8 cellular contexts compared by ENCODE assay signal in genomic region chr16:30526823-30527634, GRCh38. TPM values are rescaled to one million over a fixed set of nuclear protein-coding genes. Genes with fewer than 3 reads are reported as not detected.
DNase-seq lines count a peak whose midpoint lies in the region; ATAC-seq, FAIRE-seq and TF ChIP-seq lines count a peak whose summit lies in the region.

No MANE protein-coding gene starts in this region.

- DNase-seq in A549 (ENCODE audit: low read depth in 1 of 2, low spot score in 1 of 2) (peak; percentile 97), NCI-H2107 (lab: John Stamatoyannopoulos, UW) (peak; percentile 94), body of pancreas (peak; percentile 98 to 99 (median 99)), iPS DF 6.9 (ENCODE audit: low read depth, low spot score) (peak; percentile 91), sigmoid colon (peak; percentile 99)

- H3K27me3 ChIP-seq in body of pancreas (no peaks in the 10 kb centered on the region), iPS DF 6.9 (ENCODE audit: control insufficient read depth, insufficient read depth, low read length) (no peaks in the 10 kb centered on the region), sigmoid colon (no peaks in the 10 kb centered on the region)

- peak in 1 of 2 experiments; percentile 25; a peak in 1 of 5 replicates for TF ChIP-seq RAD21 in A549 (conservative IDR thresholded peaks at IDR 0.05 in 1 of 2, IDR thresholded peaks at IDR 0.05 in 1 of 2)

- peak overlapping the region; percentile 96 to 98 for H3K27ac ChIP-seq in A549
- peak overlapping the region; percentile 99 to 100 (median 100) for H3K27ac ChIP-seq in body of pancreas
- no peak overlapping the region for H3K27ac ChIP-seq in iPS DF 6.9 (ENCODE audit: low read length)
- peak overlapping the region; percentile 94 to 100 (median 100) for H3K27ac ChIP-seq in sigmoid colon

- POLR2A ChIA-PET in A549 (lab: Yijun Ruan, JAX), result interaction anchor here (0.6 to 3.1 kb wide), 18 partner anchors 9 to 132 kb away, joined by 3 to 17 read pairs (median 4); partner anchors contain the start of genes DCTPP1, FBRS, SEPHS2 and ZNF48

- H3K4me3 ChIP-seq in A549, result peak overlapping the region; percentile 85
- peak overlapping the region; percentile 46 to 80 for H3K4me3 ChIP-seq in body of pancreas
- peak overlapping the region; percentile 89; the same call in 1 of the 2 replicates for H3K4me3 ChIP-seq in iPS DF 6.9 (ENCODE audit: low read length)
- H3K4me3 ChIP-seq in sigmoid colon, result peak overlapping the region; percentile 61 to 88 (median 77)

- TF ChIP-seq CTCF in A549 (IDR thresholded peaks at IDR 0.05) (peak; percentile 14; the same call in 1 of the 3 replicates), body of pancreas (IDR thresholded peaks at IDR 0.05) (peak in 6 of 7 experiments; percentile 21 to 52 (median 46)), sigmoid colon (IDR thresholded peaks at IDR 0.05) (peak; percentile 20 to 40 (median 26))

- intact Hi-C loops in body of pancreas (cut with DNase I) (no loop called here), sigmoid colon (cut with DNase I) (loop anchor here (2.0 to 5.0 kb wide), 2 partner anchors 80 to 130 kb away; partner anchors contain the start of gene SEPHS2)

- ATAC-seq in A549, result peak; percentile 91 to 95
- ATAC-seq in GM18520 (IDR thresholded peaks at IDR 0.05; ENCODE audit: unreplicated experiment), result peak; percentile 79
- ATAC-seq in HG03060 (IDR thresholded peaks at IDR 0.05; ENCODE audit: low read depth, unreplicated experiment), result peak; percentile 64
- ATAC-seq in body of pancreas, result peak; percentile 92

- H3K36me3 ChIP-seq in body of pancreas (replicated peaks in 1 of 2; ENCODE audit: insufficient read depth in 1 of 2, low read depth in 2 of 2) (no peaks in the 10 kb centered on the region), iPS DF 6.9 (ENCODE audit: control insufficient read depth, insufficient read depth, low read length) (peaks cover 7% of the 10 kb centered on the region; the same call in 1 of the 2 replicates), sigmoid colon (peaks cover 0 to 29% (median under 1%) of the 10 kb centered on the region in 4 donors)

- H3K4me1 ChIP-seq in A549 (peaks cover 24% of the 10 kb centered on the region), body of pancreas (peaks cover 32% of the 10 kb centered on the region), iPS DF 6.9 (ENCODE audit: control insufficient read depth, insufficient read depth, low read length) (no peaks in the 10 kb centered on the region), sigmoid colon (peaks cover 0 to 26% (median 14%) of the 10 kb centered on the region in 4 donors)

- 0% methylated on average over 28 of the region's 79 CpGs for WGBS in A549 (ENCODE audit: missing lambda C conversion rate)
- 0 to 1% methylated on average over 11 to 63 of the region's 79 CpGs for WGBS in body of pancreas, 2 donors
- no CpG with 5 or more reads among the region's 79 CpGs for WGBS in iPS DF 6.9 (ENCODE audit: insufficient coverage, insufficient read length)
- 0% methylated on average over 79 of the region's 79 CpGs for WGBS in sigmoid colon, 2 donors

- CTCF ChIA-PET in A549 (lab: Yijun Ruan, JAX), result interaction anchor here (0.9 to 1.6 kb wide), 5 partner anchors 13 to 124 kb away, joined by 3 to 6 read pairs (median 3); partner anchors contain the start of gene PRR14

- H3K9me3 ChIP-seq in A549 (no peaks in the 10 kb centered on the region), body of pancreas (no peaks in the 10 kb centered on the region), iPS DF 6.9 (ENCODE audit: control insufficient read depth, insufficient read depth, low read length) (no peaks in the 10 kb centered on the region), sigmoid colon (no peaks in the 10 kb centered on the region)

- H3K4me2 ChIP-seq in A549, result peak overlapping the region; percentile 81

- peak; percentile 51 for FAIRE-seq in A549 (lab: Jason Lieb, UNC)
- peak; percentile 95 for FAIRE-seq in TTC549 (lab: Jason Lieb, UNC)

- TF ChIP-seq POLR2A in A549 (IDR thresholded peaks at IDR 0.05; ENCODE audit: low read length) (peak; percentile 12), body of pancreas (IDR thresholded peaks at IDR 0.05) (peak; percentile 74 to 91 (median 87)), sigmoid colon (IDR thresholded peaks at IDR 0.05) (peak; percentile 50 to 66)

- TF ChIP-seq EP300 in A549 (IDR thresholded peaks at IDR 0.05), result no peak
- TF ChIP-seq EP300 in sigmoid colon (IDR thresholded peaks at IDR 0.05), result no peak

TF ChIP-seq in A549, 52 proteins besides CTCF, POLR2A, EP300 and RAD21 (continues in another document):
- TF ChIP-seq HDAC2 (IDR thresholded peaks at IDR 0.05) (no peak), RARB (CRISPR knock-in tag; IDR thresholded peaks at IDR 0.05) (no peak; the same call in 1 of the 2 replicates), HES2 (IDR thresholded peaks at IDR 0.05) (no peak), NR3C1 (IDR thresholded peaks at IDR 0.05) (no peak), SMC3 (IDR thresholded peaks at IDR 0.05) (no peak), ZNF302 (CRISPR knock-in tag; IDR thresholded peaks at IDR 0.05) (no peak), PBX3 (IDR thresholded peaks at IDR 0.05) (peak; percentile 34)

RNA-seq across cellular contexts. Expression of gene ZNF768, which starts 0.7 kb away (rescaled TPM):
- polyA plus RNA-seq in A549 (2011; rRNA removed) (17.0 and 21.3 TPM in 2 replicates), A549 (2017; fragmentation: RNase III; extraction: RNeasy Plus Mini Kit Qiagen cat#74134 plus additional on column Dnase treatment) (27.3 to 33.6 TPM (median 31.3 TPM) in 3 replicates), sigmoid colon (10 to 100 TPM; 46.2 to 61.0 (median 54.8) TPM)
- polyA plus RNA-seq in A549 (2012; cell fraction: cytosol; rRNA removed), result 24.5 and 43.7 TPM in 2 replicates
- polyA plus RNA-seq in A549 (2012; cell fraction: nucleus; rRNA removed), result 54.9 and 62.7 TPM in 2 replicates
- polyA minus RNA-seq in A549 (2011; rRNA and poly(A)+ RNA removed), result 11.0 and 11.3 TPM in 2 replicates
- total RNA-seq in body of pancreas (10 to 100 TPM; 17.8 to 24.1 TPM), sigmoid colon (10 to 100 TPM; 32.4 to 55.9 (median 42.7) TPM)

RNA-seq across cellular contexts. Expression of gene ZNF747, which starts 7.6 kb away (rescaled TPM):
- 4.8 and 5.2 TPM in 2 replicates for polyA plus RNA-seq in A549 (2011; rRNA removed)
- 2.6 and 4.2 TPM in 2 replicates for polyA plus RNA-seq in A549 (2012; cell fraction: cytosol; rRNA removed)
- polyA plus RNA-seq in A549 (2012; cell fraction: nucleus; rRNA removed), result 3.0 and 3.8 TPM in 2 replicates
- 3.6 to 5.0 TPM (median 4.6 TPM) in 3 replicates for polyA plus RNA-seq in A549 (2017; fragmentation: RNase III; extraction: RNeasy Plus Mini Kit Qiagen cat#74134 plus additional on column Dnase treatment)
- polyA minus RNA-seq in A549 (2011; rRNA and poly(A)+ RNA removed), result 4.3 and 4.9 TPM in 2 replicates
- total RNA-seq in body of pancreas, result 10 to 100 TPM; 10.2 to 11.4 TPM
- 10 to 100 TPM; 10.3 to 15.5 (median 13.1) TPM for total RNA-seq in sigmoid colon
- 10 to 100 TPM in 1 of 3 donors, 1 to 10 TPM in 2; 6.0 to 12.0 (median 8.3) TPM for polyA plus RNA-seq in sigmoid colon

RNA-seq across cellular contexts. Expression of gene ZNF764, which starts 31.1 kb away (rescaled TPM):
- polyA plus RNA-seq in A549 (2011; rRNA removed) (2.9 and 3.0 TPM in 2 replicates), A549 (2017; fragmentation: RNase III; extraction: RNeasy Plus Mini Kit Qiagen cat#74134 plus additional on column Dnase treatment) (3.5 to 4.0 TPM (median 4.0 TPM) in 3 replicates), sigmoid colon (1 to 10 TPM; 3.5 to 7.7 (median 4.8) TPM)
- 3.6 and 4.5 TPM in 2 replicates for polyA plus RNA-seq in A549 (2012; cell fraction: cytosol; rRNA removed)
- 5.7 and 6.5 TPM in 2 replicates for polyA plus RNA-seq in A549 (2012; cell fraction: nucleus; rRNA removed)
- polyA minus RNA-seq in A549 (2011; rRNA and poly(A)+ RNA removed), result 2.0 and 3.1 TPM in 2 replicates
- total RNA-seq in body of pancreas (10 to 100 TPM in 1 of 2 donors, 1 to 10 TPM in 1; 8.3 to 23.7 TPM), sigmoid colon (1 to 10 TPM; 6.1 to 8.6 (median 8.1) TPM)

RNA-seq across cellular contexts. Expression of gene ZNF688, which starts 44.5 kb away (rescaled TPM):
- polyA plus RNA-seq in A549 (2011; rRNA removed), result 4.8 and 6.7 TPM in 2 replicates
- 5.1 and 5.6 TPM in 2 replicates for polyA plus RNA-seq in A549 (2012; cell fraction: cytosol; rRNA removed)
- polyA plus RNA-seq in A549 (2012; cell fraction: nucleus; rRNA removed), result 3.5 and 4.5 TPM in 2 replicates
- polyA plus RNA-seq in A549 (2017; fragmentation: RNase III; extraction: RNeasy Plus Mini Kit Qiagen cat#74134 plus additional on column Dnase treatment), result 4.6 to 5.4 TPM (median 4.8 TPM) in 3 replicates
- 1.6 and 2.4 TPM in 2 replicates for polyA minus RNA-seq in A549 (2011; rRNA and poly(A)+ RNA removed)
- 10 to 100 TPM; 19.2 to 27.4 TPM for total RNA-seq in body of pancreas
- 10 to 100 TPM; 21.9 to 32.8 (median 25.4) TPM for total RNA-seq in sigmoid colon
- polyA plus RNA-seq in sigmoid colon, result 10 to 100 TPM; 16.7 to 22.8 (median 18.0) TPM

RNA-seq across cellular contexts. Expression of gene ITGAL, which starts 54.5 kb away (rescaled TPM):
- 0.40 and 0.94 TPM in 2 replicates for polyA plus RNA-seq in A549 (2011; rRNA removed)
- 0.39 and 0.42 TPM in 2 replicates for polyA plus RNA-seq in A549 (2012; cell fraction: cytosol; rRNA removed)
- polyA plus RNA-seq in A549 (2012; cell fraction: nucleus; rRNA removed), result 0.31 and 0.95 TPM in 2 replicates
- polyA plus RNA-seq in A549 (2017; fragmentation: RNase III; extraction: RNeasy Plus Mini Kit Qiagen cat#74134 plus additional on column Dnase treatment), result 0.08 to 0.51 TPM (median 0.17 TPM) in 3 replicates
- 1.3 and 1.4 TPM in 2 replicates for polyA minus RNA-seq in A549 (2011; rRNA and poly(A)+ RNA removed)
- total RNA-seq in body of pancreas, result 1 to 10 TPM; 1.3 to 9.2 TPM
- 1 to 10 TPM; 1.1 to 3.8 (median 2.6) TPM for total RNA-seq in sigmoid colon
- 10 to 100 TPM in 1 of 3 donors, 1 to 10 TPM in 1, under 1 TPM in 1; 0.60 to 20.7 (median 2.8) TPM for polyA plus RNA-seq in sigmoid colon

Comparison
In these comparisons a context has a peak if more than half of its experiments do, and no peak if none do; other contexts are left out.
1. POLR2A ChIP-seq: peak in every context shown above with its lines; median percentile 87 in body of pancreas; 58 in sigmoid colon; 12 in A549.